24 cellular contexts compared by ENCODE assay signal in the genomic region with DNA sequence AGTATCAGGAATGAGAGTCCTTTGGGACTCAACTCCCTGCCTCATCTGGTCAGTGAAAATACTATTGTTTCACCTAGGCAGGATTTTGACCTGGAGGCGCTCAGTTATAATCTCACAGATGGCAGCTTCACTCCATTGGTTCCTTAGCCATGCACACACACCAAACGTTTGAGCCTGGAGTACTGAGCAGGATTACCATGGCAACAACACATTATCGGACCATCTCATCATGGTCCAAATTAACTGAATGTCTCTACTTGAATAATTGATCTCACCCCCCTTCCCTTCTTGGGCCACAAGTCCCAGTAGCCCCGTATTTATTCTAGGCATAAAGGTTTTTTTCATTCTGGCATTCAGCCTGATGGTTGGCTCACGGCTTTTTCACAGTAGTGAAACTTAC.
"Had no signal": no experiment of that assay in that cellular context is flagged by ENCODE, and none has a peak within 500 bp of the region (broad histone marks: within the 10 kb centered on the region; RNA-seq: fewer than 3 reads in every experiment).

No MANE protein-coding gene starts in this region.

- H2AFZ ChIP-seq: hepatocyte had no signal

- H3K4me2 ChIP-seq: hepatocyte had no signal

- H3K79me2 ChIP-seq: hepatocyte had no signal

- H3K27ac ChIP-seq: coronary artery, foreskin keratinocyte, hepatocyte, right lobe of liver, suprapubic skin, thyroid gland had no signal

- H3K9me3 ChIP-seq: right lobe of liver, suprapubic skin, thyroid gland had no signal

- DNase-seq: effector CD4-positive, alpha-beta T cell; endodermal cell; erythroblast; foreskin keratinocyte; head of caudate nucleus; kidney; left cardiac atrium; left ventricle myocardium superior; mesenchymal stem cell; midbrain; naive thymus-derived CD4-positive, alpha-beta T cell; nephron progenitor cell; right lobe of liver; stimulated activated CD4-positive, alpha-beta T cell treated with anti-CD3 and anti-CD28 coated beads, Interleukin-4, amount 100 ng/mL, for 1 hour; stimulated activated CD8-positive, alpha-beta memory T cell treated with anti-CD3 and anti-CD28 coated beads, Interleukin-4, amount 100 ng/mL, for 48 hours; stimulated activated naive CD8-positive, alpha-beta T cell treated with anti-CD3 and anti-CD28 coated beads, Interleukin-15, Interleukin-2, amounts not matched to agents 100 U/mL and 50 U/mL, for 24 hours; thyroid gland had no signal

- H3K36me3 ChIP-seq: right lobe of liver, suprapubic skin, thyroid gland had no signal

- ATAC-seq: foreskin keratinocyte; left cardiac atrium; left ventricle myocardium superior; naive thymus-derived CD4-positive, alpha-beta T cell; right lobe of liver; stimulated activated effector memory CD8-positive, alpha-beta T cell treated with anti-CD3 and anti-CD28 coated beads, Interleukin-12 subunit alpha, Interleukin-12 subunit beta, amount 100 ng/mL, for 72 hours; stimulated activated naive CD8-positive, alpha-beta T cell treated with anti-CD3 and anti-CD28 coated beads, Interleukin-15, Interleukin-2, amounts not matched to agents 100 U/mL and 50 U/mL, for 24 hours had no signal

- FAIRE-seq: endothelial cell of umbilical vein, kidney, urothelium cell line had no signal

- H3K4me3 ChIP-seq: coronary artery, hepatocyte, lung, right lobe of liver, suprapubic skin, thyroid gland had no signal

- H3K27me3 ChIP-seq: foreskin keratinocyte, hepatocyte, right lobe of liver, thyroid gland had no signal

- H3K4me1 ChIP-seq: foreskin keratinocyte, right lobe of liver, suprapubic skin had no signal
